ENCODE assay signal across 1 cellular context in genomic region chr5:142683116-142683515, GRCh38.
TF ChIP-seq lines count a peak whose summit lies in the region.

No MANE protein-coding gene starts in this region.

TF ChIP-seq in GM23338, 12 proteins besides CTCF, POLR2A, EP300 and RAD21 (continued from another document):
- no peak for TF ChIP-seq ZNF462 (CRISPR knock-in tag; IDR thresholded peaks at IDR 0.05)
- TF ChIP-seq JUNB (IDR thresholded peaks at IDR 0.05; ENCODE audit: unreplicated experiment): no peak
- TF ChIP-seq REST (IDR thresholded peaks at IDR 0.05; ENCODE audit: unreplicated experiment): no peak
- no peak for TF ChIP-seq STAT1 (IDR thresholded peaks at IDR 0.05; ENCODE audit: unreplicated experiment)
- TF ChIP-seq POLR2AphosphoS5 (IDR thresholded peaks at IDR 0.05; ENCODE audit: low read depth): no peak
